35 cellular contexts compared by ENCODE assay signal in the genomic region with DNA sequence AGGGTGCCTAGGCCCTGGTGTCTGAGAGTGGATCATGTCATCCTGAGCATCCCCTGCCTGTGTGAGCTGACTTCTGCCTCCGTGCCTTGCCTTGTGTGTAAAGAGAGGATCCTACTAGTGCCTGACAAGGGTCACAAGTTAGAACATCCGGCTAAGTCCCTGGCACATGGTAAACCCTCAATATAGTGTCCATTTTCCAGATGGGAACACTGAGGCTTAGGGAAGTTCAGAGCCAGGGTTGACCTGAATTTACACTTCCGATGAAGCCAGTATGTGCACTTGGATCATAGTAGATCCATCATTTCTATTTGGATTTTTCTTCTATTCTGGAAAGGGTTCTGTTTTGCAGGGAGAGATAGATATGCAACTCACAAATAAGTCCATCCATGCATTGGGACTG. TPM values are rescaled to one million over a fixed set of nuclear protein-coding genes. Genes with fewer than 3 reads are reported as not detected.
"Had no signal": no experiment of that assay in that cellular context is flagged by ENCODE, and none has a peak within 500 bp of the region (broad histone marks: within the 10 kb centered on the region; RNA-seq: fewer than 3 reads in every experiment).

No MANE protein-coding gene starts in this region.

- H3K9me3 ChIP-seq: neutrophil, pancreas, prostate gland, stomach, thoracic aorta, thyroid gland, tibial nerve, upper lobe of left lung, vagina had no signal

- H3K4me3 ChIP-seq: pancreas, prostate gland, skin epidermis, smooth muscle cell, spleen, stomach, thoracic aorta, thyroid gland, tibial nerve, upper lobe of left lung, vagina had no signal

- H3K4me1 ChIP-seq: pancreas, prostate gland, spleen, stomach, thyroid gland, upper lobe of left lung, vagina had no signal

- H3K4me1 Mint-ChIP-seq: naive B cell; stimulated activated effector memory CD8-positive, alpha-beta T cell treated with anti-CD3 and anti-CD28 coated beads, Interleukin-12 subunit alpha, Interleukin-12 subunit beta, amount 100 ng/mL, for 72 hours; stimulated activated naive B cell treated with anti-CD40 and anti-IgM and Interleukin-4, amounts not matched to agents 10 μg/mL and 1 μg/mL and 100 μg/mL, for 72 hours had no signal

- FAIRE-seq: pancreas, urothelium cell line had no signal

- H3K27ac Mint-ChIP-seq: naive B cell; naive thymus-derived CD8-positive, alpha-beta T cell; natural killer cell treated with Interleukin-12 subunit alpha and Interleukin-12 subunit beta and Interleukin-15 and Interleukin-18, amount 100 ng/mL, for 72 hours; nephron progenitor cell; stimulated activated effector memory CD8-positive, alpha-beta T cell treated with anti-CD3 and anti-CD28 coated beads, Interleukin-12 subunit alpha, Interleukin-12 subunit beta, amount 100 ng/mL, for 72 hours; stimulated activated naive B cell treated with anti-CD40 and anti-IgM and Interleukin-4, amounts not matched to agents 10 μg/mL and 1 μg/mL and 100 μg/mL, for 72 hours; stimulated activated naive CD8-positive, alpha-beta T cell treated with anti-CD3 and anti-CD28 coated beads, Interleukin-15, Interleukin-2, amounts not matched to agents 100 ng/mL and 50 ng/mL, for 24 hours had no signal

- H3K4me3 Mint-ChIP-seq: naive B cell; naive thymus-derived CD8-positive, alpha-beta T cell; natural killer cell treated with Interleukin-12 subunit alpha and Interleukin-12 subunit beta and Interleukin-15 and Interleukin-18, amount 100 ng/mL, for 72 hours; nephron progenitor cell; neural crest cell; stimulated activated effector memory CD8-positive, alpha-beta T cell treated with anti-CD3 and anti-CD28 coated beads, Interleukin-12 subunit alpha, Interleukin-12 subunit beta, amount 100 ng/mL, for 72 hours; stimulated activated naive B cell treated with anti-CD40 and anti-IgM and Interleukin-4, amounts not matched to agents 10 μg/mL and 1 μg/mL and 100 μg/mL, for 72 hours; stimulated activated naive CD8-positive, alpha-beta T cell treated with anti-CD3 and anti-CD28 coated beads, Interleukin-15, Interleukin-2, amounts not matched to agents 100 ng/mL and 50 ng/mL, for 24 hours had no signal

- H3K9me3 Mint-ChIP-seq: naive thymus-derived CD8-positive, alpha-beta T cell; natural killer cell treated with Interleukin-12 subunit alpha and Interleukin-12 subunit beta and Interleukin-15 and Interleukin-18, amount 100 ng/mL, for 72 hours; neural crest cell; stimulated activated effector memory CD8-positive, alpha-beta T cell treated with anti-CD3 and anti-CD28 coated beads, Interleukin-12 subunit alpha, Interleukin-12 subunit beta, amount 100 ng/mL, for 72 hours; stimulated activated naive CD8-positive, alpha-beta T cell treated with anti-CD3 and anti-CD28 coated beads, Interleukin-15, Interleukin-2, amounts not matched to agents 100 ng/mL and 50 ng/mL, for 24 hours had no signal

- H3K27me3 ChIP-seq: pancreas, thyroid gland, tibial nerve, upper lobe of left lung, vagina had no signal

- H3K4me2 ChIP-seq: smooth muscle cell had no signal

- DNase-seq: naive B cell; naive thymus-derived CD8-positive, alpha-beta T cell; nephron progenitor cell; nucleus accumbens; spleen; stimulated activated CD4-positive, alpha-beta T cell treated with anti-CD3 and anti-CD28 coated beads, Interleukin-12 subunit alpha, Interleukin-12 subunit beta, amount 100 ng/mL, for 4 hours; stimulated activated CD4-positive, alpha-beta T cell treated with anti-CD3 and anti-CD28 coated beads, Interleukin-1b, Interleukin-23, amount 100 ng/mL, for 48 hours; stimulated activated CD4-positive, alpha-beta T cell treated with anti-CD3 and anti-CD28 coated beads, Interleukin-4, amount 100 ng/mL, for 1 hour; stimulated activated CD4-positive, alpha-beta T cell treated with anti-CD3 and anti-CD28 coated beads, Interleukin-4, amount 100 ng/mL, for 4 hours; stimulated activated naive B cell treated with anti-CD40 and anti-IgM and Interleukin-4, amounts not matched to agents 10 μg/mL and 1 μg/mL and 100 μg/mL, for 72 hours; stimulated activated naive CD4-positive, alpha-beta T cell treated with Interleukin-2 at 50 U/mL for 16 hours; stomach; thyroid gland; trophoblast cell; upper lobe of left lung had no signal

- H3K36me3 Mint-ChIP-seq: natural killer cell treated with Interleukin-12 subunit alpha and Interleukin-12 subunit beta and Interleukin-15 and Interleukin-18, amount 100 ng/mL, for 72 hours; stimulated activated effector memory CD8-positive, alpha-beta T cell treated with anti-CD3 and anti-CD28 coated beads, Interleukin-12 subunit alpha, Interleukin-12 subunit beta, amount 100 ng/mL, for 72 hours; stimulated activated naive B cell treated with anti-CD40 and anti-IgM and Interleukin-4, amounts not matched to agents 10 μg/mL and 1 μg/mL and 100 μg/mL, for 72 hours had no signal

- H3K27ac ChIP-seq: neutrophil, pancreas, prostate gland, skin epidermis, spleen, stomach, thoracic aorta, thyroid gland, tibial nerve, upper lobe of left lung, vagina had no signal

- ATAC-seq: naive thymus-derived CD8-positive, alpha-beta T cell; natural killer cell treated with Interleukin-12 subunit alpha and Interleukin-12 subunit beta and Interleukin-15 and Interleukin-18, amount 100 ng/mL, for 72 hours; pancreas; right cardiac atrium; stimulated activated effector memory CD8-positive, alpha-beta T cell treated with anti-CD3 and anti-CD28 coated beads, Interleukin-12 subunit alpha, Interleukin-12 subunit beta, amount 100 ng/mL, for 72 hours; stimulated activated naive B cell treated with anti-CD40 and anti-IgM and Interleukin-4, amounts not matched to agents 10 μg/mL and 1 μg/mL and 100 μg/mL, for 72 hours had no signal

- H3K36me3 ChIP-seq: neutrophil, pancreas, prostate gland, spleen, stomach, thoracic aorta, thyroid gland, tibial nerve, upper lobe of left lung, vagina had no signal

RNA-seq across cellular contexts. Expression of a gene that starts 12.5 kb away (rescaled TPM):
- total RNA-seq: naive thymus-derived CD8-positive, alpha-beta T cell; natural killer cell treated with Interleukin-12 subunit alpha and Interleukin-12 subunit beta and Interleukin-15 and Interleukin-18, amount 100 ng/mL, for 72 hours; neural crest cell; osteocyte; posterior vena cava; pulmonary artery endothelial cell; renal cortical epithelial cell; right cardiac atrium; smooth muscle cell; spleen; subcutaneous adipose tissue; thyroid gland; ureter; vagina had no signal
- polyA plus RNA-seq: naive thymus-derived CD8-positive, alpha-beta T cell; pancreas; right cardiac atrium; smooth muscle cell; spleen had no signal
